26 cellular contexts compared by ENCODE assay signal in the genomic region with DNA sequence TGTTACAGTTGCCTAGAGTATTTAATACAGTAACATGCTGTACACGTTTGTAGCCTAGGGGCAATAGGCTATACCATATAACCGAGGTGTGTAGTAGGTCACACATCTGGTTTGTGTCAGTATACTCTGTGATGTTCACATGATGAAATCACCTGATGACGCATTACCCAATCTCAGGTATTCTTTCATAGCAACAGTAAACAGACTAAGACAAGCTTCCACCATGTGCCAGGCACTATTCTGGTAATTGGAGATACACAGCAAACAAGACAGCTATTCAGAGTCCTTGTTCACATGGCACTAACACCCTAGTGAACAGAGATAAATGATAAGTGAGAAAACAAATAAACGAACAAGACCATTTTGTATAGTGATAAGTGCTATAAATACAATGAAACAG. TPM values are rescaled to one million over a fixed set of nuclear protein-coding genes. Genes with fewer than 3 reads are reported as not detected.
A peak's percentile ranks its signal among the peaks of the same experiment; 100 is the strongest.
DNase-seq lines count a peak whose midpoint lies in the region; ATAC-seq lines count a peak whose summit lies in the region.
"Had no signal": no experiment of that assay in that cellular context is flagged by ENCODE, and none has a peak within 500 bp of the region (broad histone marks: within the 10 kb centered on the region; RNA-seq: fewer than 3 reads in every experiment).

No MANE protein-coding gene starts in this region.

- no peak overlapping the region for H4K8ac ChIP-seq in trophoblast cell (ENCODE audit: low read depth, low read length)

- H3K27me3 ChIP-seq in trophoblast cell (ENCODE audit: insufficient read depth, low read length), result no peaks in the 10 kb centered on the region
- H3K27me3 ChIP-seq: ovary, Peyer's patch had no signal

- no peak overlapping the region for H3K9ac ChIP-seq in trophoblast cell (ENCODE audit: low read length)
- H3K9ac ChIP-seq: GM23248 had no signal

- H3K4me2 ChIP-seq in trophoblast cell (ENCODE audit: low read length), result no peak overlapping the region

- no peaks in the 10 kb centered on the region for H3K36me3 Mint-ChIP-seq in T-helper 17 cell (ENCODE audit: low read depth)
- H3K36me3 Mint-ChIP-seq: activated naive CD8-positive, alpha-beta T cell; CD14-positive monocyte; memory B cell; type B pancreatic cell had no signal

- no peak overlapping the region for H4K91ac ChIP-seq in trophoblast cell (ENCODE audit: low read depth, low read length)

- ATAC-seq in T-helper 17 cell, result no peak
- no peak for ATAC-seq in HG03521 (IDR thresholded peaks at IDR 0.05; ENCODE audit: unreplicated experiment)
- ATAC-seq: left colon had no signal

- no peak overlapping the region for H2BK12ac ChIP-seq in trophoblast cell (ENCODE audit: low read length)

- H2BK120ac ChIP-seq in trophoblast cell (ENCODE audit: insufficient read depth, low read length, poor library complexity), result no peak overlapping the region

- H2AFZ ChIP-seq in trophoblast cell (ENCODE audit: insufficient read depth, low read length, poor library complexity), result no peak overlapping the region
- H2AFZ ChIP-seq: GM23248 had no signal

- in situ Hi-C loops in SK-MEL-5 (cut with HindIII; ENCODE audit: low pct_unique_long_range_greater_than_20kb, low sequenced_read_pairs), result no loop called here

- H3K79me2 ChIP-seq in trophoblast cell (ENCODE audit: control insufficient read depth, insufficient read depth, low read length, poor library complexity), result peaks cover 4% of the 10 kb centered on the region

- H3K14ac ChIP-seq in trophoblast cell (ENCODE audit: low read length), result no peak overlapping the region

- H2AK5ac ChIP-seq in trophoblast cell (ENCODE audit: low read length), result no peak overlapping the region

- H3K4me1 ChIP-seq in trophoblast cell (ENCODE audit: control insufficient read depth in 1 of 2, insufficient read depth in 2 of 2, low read length in 2 of 2), result no peaks in the 10 kb centered on the region
- H3K4me1 ChIP-seq: Peyer's patch had no signal

- DNase-seq in HuH-7 (ENCODE audit: low spot score) (peak; percentile 43), NCI-H345 (lab: John Stamatoyannopoulos, UW) (peak; percentile 73), SK-MEL-5 (ENCODE audit: low read depth, low spot score) (peak; percentile 37), trophoblast cell (peak; percentile 40 to 58), DMS114 treated with DMSO at 0.1 percent for 48 hours (lab: John Stamatoyannopoulos, UW; ENCODE audit: unreplicated experiment) (no peak), T-helper 17 cell (no peak)
- DNase-seq: activated effector memory CD4-positive, alpha-beta T cell treated with Interleukin-2 at 50 U/mL for 16 hours; aorta; endodermal cell; esophagus squamous epithelium; foreskin melanocyte; GM23248; Karpas-422; left colon; NCI-H1694 treated with DMSO at 0.1 percent for 48 hours; ovary; Peyer's patch; stimulated activated CD4-positive, alpha-beta T cell treated with anti-CD3 and anti-CD28 coated beads, Interleukin-12 subunit alpha, Interleukin-12 subunit beta, amount 100 ng/mL, for 4 hours; stimulated activated CD4-positive, alpha-beta T cell treated with anti-CD3 and anti-CD28 coated beads, Interleukin-4, amount 100 ng/mL, for 1 hour; T-helper 1 cell had no signal

- H3K4me1 Mint-ChIP-seq in T-helper 17 cell, result peaks cover 4% of the 10 kb centered on the region
- H3K4me1 Mint-ChIP-seq: memory B cell had no signal

- H3K4me3 Mint-ChIP-seq in T-helper 17 cell, result no peak overlapping the region
- H3K4me3 Mint-ChIP-seq: activated naive CD8-positive, alpha-beta T cell; CD14-positive monocyte; endodermal cell; memory B cell; type B pancreatic cell had no signal

- H3K18ac ChIP-seq in trophoblast cell (ENCODE audit: low read length), result no peak overlapping the region

- no peaks in the 10 kb centered on the region for H3K36me3 ChIP-seq in trophoblast cell (ENCODE audit: control insufficient read depth in 1 of 2, insufficient read depth in 2 of 2, low read length in 2 of 2)
- H3K36me3 ChIP-seq: cardiac muscle cell, esophagus squamous epithelium, ovary, Peyer's patch had no signal

- H3K23ac ChIP-seq in trophoblast cell (ENCODE audit: low read length), result no peak overlapping the region

- no peak overlapping the region for H4K12ac ChIP-seq in trophoblast cell (ENCODE audit: low read depth, low read length)

- no peak overlapping the region for H3K27ac ChIP-seq in trophoblast cell (ENCODE audit: low read depth, low read length)
- H3K27ac ChIP-seq: cardiac muscle cell, esophagus squamous epithelium, GM23248, ovary, Peyer's patch had no signal

- H3K27me3 Mint-ChIP-seq in T-helper 17 cell, result peaks cover 26% of the 10 kb centered on the region

- H3K4me3 ChIP-seq in trophoblast cell (ENCODE audit: low read depth, low read length), result no peak overlapping the region
- H3K4me3 ChIP-seq: cardiac muscle cell, esophagus squamous epithelium, GM23248, ovary, Peyer's patch had no signal

- H3K4ac ChIP-seq in trophoblast cell (ENCODE audit: low read depth, low read length), result no peak overlapping the region

- no peak overlapping the region for H3K27ac Mint-ChIP-seq in T-helper 17 cell
- H3K27ac Mint-ChIP-seq: activated naive CD8-positive, alpha-beta T cell; CD14-positive monocyte; endodermal cell; memory B cell; type B pancreatic cell had no signal

- H3K79me1 ChIP-seq in trophoblast cell (ENCODE audit: low read length), result peaks cover 8% of the 10 kb centered on the region

- no CpG with 5 or more reads among the region's 4 CpGs for WGBS in trophoblast cell (ENCODE audit: extremely low coverage, insufficient coverage, insufficient read length)

- H2BK5ac ChIP-seq in trophoblast cell (ENCODE audit: low read depth, low read length, poor library complexity), result no peak overlapping the region

- H3K9me3 ChIP-seq in trophoblast cell (ENCODE audit: insufficient read depth, low read depth, low read length) (no peaks in the 10 kb centered on the region), T-helper 17 cell (ENCODE audit: control insufficient read depth, low read length, poor library complexity, severe bottlenecking) (no peaks in the 10 kb centered on the region)
- H3K9me3 ChIP-seq: esophagus squamous epithelium, ovary, Peyer's patch had no signal

RNA-seq across cellular contexts. Expression of gene PDE3A, which starts 3.8 kb away (rescaled TPM):
- 29.0 and 30.5 TPM in 2 replicates for total RNA-seq in SK-MEL-5 (2014; rRNA removed; shearing (Covaris generic))
- polyA plus RNA-seq in SK-MEL-5 (2015; cell fraction: cytosol; rRNA removed), result 11.9 and 15.5 TPM in 2 replicates
- 9.8 and 10.8 TPM in 2 replicates for polyA plus RNA-seq in SK-MEL-5 (2015; cell fraction: nucleus; rRNA removed)
- polyA plus RNA-seq in trophoblast cell (2013), result 9.6 and 11.0 TPM in 2 replicates
- 1 to 10 TPM in 1 of 2 donors, under 1 TPM in 1; 0.07 to 2.8 TPM for total RNA-seq in T-helper 17 cell

Comparison
In these comparisons a context has a peak if more than half of its experiments do, and no peak if none do; other contexts are left out.
1. DNase-seq: peak in HuH-7 (single experiment), NCI-H345 (single experiment), SK-MEL-5 (single experiment) and trophoblast cell (2 of 2); none in DMS114 treated with DMSO at 0.1 percent for 48 hours (single experiment) and T-helper 17 cell (0 of 3).